ENCODE assay signal across 11 cellular contexts in genomic region chr16:50603206-50604064, GRCh38. TPM values are rescaled to one million over a fixed set of nuclear protein-coding genes. Genes with fewer than 3 reads are reported as not detected.
A peak's percentile ranks its signal among the peaks of the same experiment; 100 is the strongest.
DNase-seq lines count a peak whose midpoint lies in the region; ATAC-seq, FAIRE-seq and TF ChIP-seq lines count a peak whose summit lies in the region.
"Had no signal": no experiment of that assay in that cellular context is flagged by ENCODE, and none has a peak within 500 bp of the region (broad histone marks: within the 10 kb centered on the region; RNA-seq: fewer than 3 reads in every experiment).

No MANE protein-coding gene starts in this region.

- DNase-seq in ELR (ENCODE audit: low read depth) = peak; percentile 27
- DNase-seq in astrocyte (ENCODE audit: low read depth) = peak; percentile 60
- DNase-seq in right cardiac atrium = peak in 2 of 3 donors; percentile 69 to 73
- no peak for DNase-seq in kidney tubule cell (ENCODE audit: low spot score)
- no peak for DNase-seq in body of pancreas
- DNase-seq in natural killer cell treated with Interleukin-12 subunit alpha and Interleukin-12 subunit beta and Interleukin-15 and Interleukin-18, amount 100 ng/mL, for 72 hours (ENCODE audit: low spot score) = no peak
- DNase-seq: natural killer cell, NCI-H2227 treated with DMSO at 0.1 percent for 48 hours had no signal

- H3K36me3 Mint-ChIP-seq in astrocyte (ENCODE audit: low read depth, unreplicated experiment) = peaks cover 7% of the 10 kb centered on the region
- H3K36me3 Mint-ChIP-seq in natural killer cell treated with Interleukin-12 subunit alpha and Interleukin-12 subunit beta and Interleukin-15 and Interleukin-18, amount 100 ng/mL, for 72 hours = no peaks in the 10 kb centered on the region
- H3K36me3 Mint-ChIP-seq: natural killer cell had no signal

- H3K27me3 ChIP-seq in astrocyte (ENCODE audit: insufficient read depth, low read length) (no peaks in the 10 kb centered on the region), right cardiac atrium (ENCODE audit: control insufficient read depth, insufficient read depth) (no peaks in the 10 kb centered on the region), body of pancreas (no peaks in the 10 kb centered on the region)

- H3K9me3 Mint-ChIP-seq in astrocyte (ENCODE audit: unreplicated experiment) = no peaks in the 10 kb centered on the region
- H3K9me3 Mint-ChIP-seq in natural killer cell treated with Interleukin-12 subunit alpha and Interleukin-12 subunit beta and Interleukin-15 and Interleukin-18, amount 100 ng/mL, for 72 hours = no peaks in the 10 kb centered on the region
- H3K9me3 Mint-ChIP-seq: natural killer cell had no signal

- TF ChIP-seq CTCF in astrocyte (IDR thresholded peaks at IDR 0.05; ENCODE audit: insufficient read depth, low read depth, low read length) (no peak), body of pancreas (IDR thresholded peaks at IDR 0.05) (no peak)

- H3K9ac ChIP-seq in astrocyte (ENCODE audit: low read length) = peak overlapping the region; percentile 21

- H3K27ac ChIP-seq in astrocyte (ENCODE audit: low read depth, low read length) = no peak overlapping the region
- no peak overlapping the region for H3K27ac ChIP-seq in right cardiac atrium (ENCODE audit: low read length)
- peak overlapping the region in 15 of 21 experiments; percentile 2 to 71 (median 34) for H3K27ac ChIP-seq in skin epidermis
- H3K27ac ChIP-seq in body of pancreas = no peak overlapping the region
- H3K27ac ChIP-seq: epithelial cell of prostate had no signal

- H3K4me2 ChIP-seq in astrocyte (ENCODE audit: low read length) = peak overlapping the region; percentile 59

- peaks cover 25% of the 10 kb centered on the region for H3K27me3 Mint-ChIP-seq in astrocyte (ENCODE audit: low read depth, unreplicated experiment)
- H3K27me3 Mint-ChIP-seq in natural killer cell treated with Interleukin-12 subunit alpha and Interleukin-12 subunit beta and Interleukin-15 and Interleukin-18, amount 100 ng/mL, for 72 hours = no peaks in the 10 kb centered on the region

- peaks cover 13% of the 10 kb centered on the region for H3K4me1 ChIP-seq in astrocyte (ENCODE audit: insufficient read depth, low read length)
- peaks cover 4% of the 10 kb centered on the region for H3K4me1 ChIP-seq in right cardiac atrium (ENCODE audit: control insufficient read depth, insufficient read depth, low read length)
- H3K4me1 ChIP-seq in body of pancreas = peaks cover 8% of the 10 kb centered on the region

- WGBS in right cardiac atrium = 42% methylated on average over 18 of the region's 18 CpGs
- WGBS in body of pancreas, 2 donors = 79 to 83% methylated on average over 16 to 18 of the region's 18 CpGs

- H3K4me3 Mint-ChIP-seq in astrocyte (ENCODE audit: unreplicated experiment) = peak overlapping the region; percentile 40
- no peak overlapping the region for H3K4me3 Mint-ChIP-seq in natural killer cell treated with Interleukin-12 subunit alpha and Interleukin-12 subunit beta and Interleukin-15 and Interleukin-18, amount 100 ng/mL, for 72 hours
- H3K4me3 Mint-ChIP-seq: natural killer cell had no signal

- intact Hi-C loops in right cardiac atrium (cut with DNase I) (loop anchor here in 1 of 4 donors (5.0 kb wide), 1 partner anchor 59 kb away; no protein-coding TSS in a partner anchor), body of pancreas (cut with DNase I) (no loop called here)

- no peaks in the 10 kb centered on the region for H3K79me2 ChIP-seq in astrocyte (ENCODE audit: insufficient read depth, low read length)

- H3K36me3 ChIP-seq in astrocyte (ENCODE audit: insufficient read depth, low read length) = no peaks in the 10 kb centered on the region
- no peaks in the 10 kb centered on the region for H3K36me3 ChIP-seq in body of pancreas (replicated peaks in 1 of 2; ENCODE audit: insufficient read depth in 1 of 2, low read depth in 2 of 2)

- H3K4me1 Mint-ChIP-seq in astrocyte (ENCODE audit: low read depth, unreplicated experiment) = peaks cover 36% of the 10 kb centered on the region
- H3K4me1 Mint-ChIP-seq in natural killer cell treated with Interleukin-12 subunit alpha and Interleukin-12 subunit beta and Interleukin-15 and Interleukin-18, amount 100 ng/mL, for 72 hours (ENCODE audit: low read depth in 2 of 2) = no peaks in the 10 kb centered on the region

- no peaks in the 10 kb centered on the region for H4K20me1 ChIP-seq in astrocyte (ENCODE audit: insufficient read depth, low read length)

- TF ChIP-seq POLR2A in body of pancreas (IDR thresholded peaks at IDR 0.05) = no peak

- FAIRE-seq in astrocyte (lab: Jason Lieb, UNC) = peak; percentile 13

- H3K27ac Mint-ChIP-seq in astrocyte (ENCODE audit: unreplicated experiment) = peak overlapping the region; percentile 92
- no peak overlapping the region for H3K27ac Mint-ChIP-seq in natural killer cell treated with Interleukin-12 subunit alpha and Interleukin-12 subunit beta and Interleukin-15 and Interleukin-18, amount 100 ng/mL, for 72 hours
- H3K27ac Mint-ChIP-seq: natural killer cell had no signal

- peak overlapping the region; percentile 39 for H2AFZ ChIP-seq in astrocyte (ENCODE audit: low read depth, low read length)

- H3K4me3 ChIP-seq in astrocyte (ENCODE audit: insufficient read depth, low read depth, low read length) (no peak overlapping the region), right cardiac atrium (ENCODE audit: low read length) (no peak overlapping the region), skin epidermis (no peak overlapping the region), body of pancreas (no peak overlapping the region)

- ATAC-seq in right cardiac atrium (peak; percentile 38 to 78), HG02973 (IDR thresholded peaks at IDR 0.05; ENCODE audit: unreplicated experiment) (no peak), body of pancreas (no peak)
- no peak for ATAC-seq in natural killer cell treated with Interleukin-12 subunit alpha and Interleukin-12 subunit beta and Interleukin-15 and Interleukin-18, amount 100 ng/mL, for 72 hours

- H3K9me3 ChIP-seq in astrocyte (ENCODE audit: insufficient read depth, low read depth, low read length) = no peaks in the 10 kb centered on the region
- no peaks in the 10 kb centered on the region for H3K9me3 ChIP-seq in right cardiac atrium (ENCODE audit: control insufficient read depth, low read length)
- no peaks in the 10 kb centered on the region for H3K9me3 ChIP-seq in body of pancreas

RNA-seq across cellular contexts. Expression of gene NKD1, which starts 55.2 kb away (rescaled TPM):
- total RNA-seq in astrocyte = 9.1 and 9.8 TPM in 2 replicates
- total RNA-seq in right cardiac atrium = 1 to 10 TPM; 1.1 to 3.2 (median 2.1) TPM
- polyA plus RNA-seq in right cardiac atrium = 0.68 TPM
- 1 to 10 TPM; 2.0 to 4.9 TPM for total RNA-seq in body of pancreas
- under 1 TPM; 0.29 to 0.86 TPM for total RNA-seq in natural killer cell treated with Interleukin-12 subunit alpha and Interleukin-12 subunit beta and Interleukin-15 and Interleukin-18, amount 100 ng/mL, for 72 hours

Comparison
In these comparisons a context has a peak if more than half of its experiments do, and no peak if none do; other contexts are left out.
1. DNase-seq: peak in ELR (single experiment), astrocyte (single experiment) and right cardiac atrium (2 of 3); none in kidney tubule cell (single experiment), body of pancreas (0 of 4) and natural killer cell treated with Interleukin-12 subunit alpha and Interleukin-12 subunit beta and Interleukin-15 and Interleukin-18, amount 100 ng/mL, for 72 hours (single experiment).
2. H3K27ac ChIP-seq: peak in skin epidermis (15 of 21); none in astrocyte (single experiment), right cardiac atrium (single experiment) and body of pancreas (0 of 4).
3. ATAC-seq: peak in right cardiac atrium (2 of 2); none in HG02973 (single experiment), body of pancreas (single experiment) and natural killer cell treated with Interleukin-12 subunit alpha and Interleukin-12 subunit beta and Interleukin-15 and Interleukin-18, amount 100 ng/mL, for 72 hours (0 of 2).